21 cellular contexts compared by ENCODE assay signal in genomic region chr11:102489469-102490145, GRCh38.
DNase-seq lines count a peak whose midpoint lies in the region; ATAC-seq and FAIRE-seq lines count a peak whose summit lies in the region.
"Had no signal": no experiment of that assay in that cellular context is flagged by ENCODE, and none has a peak within 500 bp of the region (broad histone marks: within the 10 kb centered on the region; RNA-seq: fewer than 3 reads in every experiment).

No MANE protein-coding gene starts in this region.

- peaks cover 31% of the 10 kb centered on the region for H3K4me1 Mint-ChIP-seq in activated naive CD4-positive, alpha-beta T cell treated with anti-CD3 and anti-CD28 coated beads, Interleukin-2, amount 50 U/mL, for 24 hours
- H3K4me1 Mint-ChIP-seq in activated naive CD8-positive, alpha-beta T cell treated with anti-CD3 and anti-CD28 coated beads, Interleukin-2, amount 50 U/mL, for 24 hours, result peaks cover 50% of the 10 kb centered on the region
- H3K4me1 Mint-ChIP-seq in stimulated activated naive CD8-positive, alpha-beta T cell treated with anti-CD3 and anti-CD28 coated beads, Interleukin-15, amount 100 ng/mL, for 72 hours, result peaks cover 65% of the 10 kb centered on the region

- no peak overlapping the region for H3K4me3 Mint-ChIP-seq in activated naive CD4-positive, alpha-beta T cell treated with anti-CD3 and anti-CD28 coated beads, Interleukin-2, amount 50 U/mL, for 24 hours
- peak overlapping the region; percentile 18 for H3K4me3 Mint-ChIP-seq in activated naive CD8-positive, alpha-beta T cell treated with anti-CD3 and anti-CD28 coated beads, Interleukin-2, amount 50 U/mL, for 24 hours
- peak overlapping the region; percentile 27 to 76 for H3K4me3 Mint-ChIP-seq in stimulated activated naive CD8-positive, alpha-beta T cell treated with anti-CD3 and anti-CD28 coated beads, Interleukin-15, amount 100 ng/mL, for 72 hours
- H3K4me3 Mint-ChIP-seq: GM23338 had no signal

- no peaks in the 10 kb centered on the region for H3K36me3 Mint-ChIP-seq in activated naive CD4-positive, alpha-beta T cell treated with anti-CD3 and anti-CD28 coated beads, Interleukin-2, amount 50 U/mL, for 24 hours
- H3K36me3 Mint-ChIP-seq in activated naive CD8-positive, alpha-beta T cell treated with anti-CD3 and anti-CD28 coated beads, Interleukin-2, amount 50 U/mL, for 24 hours (ENCODE audit: low read depth), result no peaks in the 10 kb centered on the region

- H3K27ac Mint-ChIP-seq in activated naive CD4-positive, alpha-beta T cell treated with anti-CD3 and anti-CD28 coated beads, Interleukin-2, amount 50 U/mL, for 24 hours, result peak overlapping the region; percentile 3
- peak overlapping the region; percentile 33 for H3K27ac Mint-ChIP-seq in activated naive CD8-positive, alpha-beta T cell treated with anti-CD3 and anti-CD28 coated beads, Interleukin-2, amount 50 U/mL, for 24 hours
- peak overlapping the region in 1 of 2 donors; percentile 89 for H3K27ac Mint-ChIP-seq in stimulated activated naive CD8-positive, alpha-beta T cell treated with anti-CD3 and anti-CD28 coated beads, Interleukin-15, amount 100 ng/mL, for 72 hours
- H3K27ac Mint-ChIP-seq: GM23338 had no signal

- FAIRE-seq in GM18507 (lab: Jason Lieb, UNC), result peak; percentile 5
- FAIRE-seq: D721Med had no signal

- ATAC-seq in activated naive CD8-positive, alpha-beta T cell treated with anti-CD3 and anti-CD28 coated beads, Interleukin-2, amount 50 U/mL, for 24 hours, result peak; percentile 78
- ATAC-seq in stimulated activated naive CD8-positive, alpha-beta T cell treated with anti-CD3 and anti-CD28 coated beads, Interleukin-15, amount 100 ng/mL, for 72 hours, result peak; percentile 58
- no peak for ATAC-seq in GM18520 (IDR thresholded peaks at IDR 0.05; ENCODE audit: unreplicated experiment)
- ATAC-seq in HG02870 (IDR thresholded peaks at IDR 0.05; ENCODE audit: unreplicated experiment), result no peak
- ATAC-seq: GM23338, Panc1 had no signal

- no peak for DNase-seq in activated naive CD4-positive, alpha-beta T cell treated with anti-CD3 and anti-CD28 coated beads, Interleukin-2, amount 50 U/mL, for 16 hours
- no peak for DNase-seq in GM18507 (ENCODE audit: extremely low spot score, insufficient read length, low read depth)
- DNase-seq in activated naive CD8-positive, alpha-beta T cell treated with anti-CD3 and anti-CD28 coated beads, Interleukin-2, amount 50 U/mL, for 24 hours, result no peak
- no peak for DNase-seq in stimulated activated naive CD8-positive, alpha-beta T cell treated with anti-CD3 and anti-CD28 coated beads, Interleukin-15, amount 100 ng/mL, for 72 hours
- DNase-seq: BE2C; DMS53; EL; GF-D8; KG1; NCI-H1092 treated with DMSO at 0.1 percent for 48 hours; NCI-H146; NCI-H2029; NCI-H2227 treated with DMSO at 0.1 percent for 48 hours; NCI-H510A; NK-92 treated with Interleukin-12 subunit alpha and Interleukin-12 subunit beta, amount 100 ng/mL, for 24 hours had no signal

- no peaks in the 10 kb centered on the region for H3K27me3 Mint-ChIP-seq in activated naive CD4-positive, alpha-beta T cell treated with anti-CD3 and anti-CD28 coated beads, Interleukin-2, amount 50 U/mL, for 24 hours
- H3K27me3 Mint-ChIP-seq in activated naive CD8-positive, alpha-beta T cell treated with anti-CD3 and anti-CD28 coated beads, Interleukin-2, amount 50 U/mL, for 24 hours, result no peaks in the 10 kb centered on the region
- H3K27me3 Mint-ChIP-seq in stimulated activated naive CD8-positive, alpha-beta T cell treated with anti-CD3 and anti-CD28 coated beads, Interleukin-15, amount 100 ng/mL, for 72 hours, result no peaks in the 10 kb centered on the region

- no peaks in the 10 kb centered on the region for H3K9me3 Mint-ChIP-seq in activated naive CD4-positive, alpha-beta T cell treated with anti-CD3 and anti-CD28 coated beads, Interleukin-2, amount 50 U/mL, for 24 hours
- H3K9me3 Mint-ChIP-seq in activated naive CD8-positive, alpha-beta T cell treated with anti-CD3 and anti-CD28 coated beads, Interleukin-2, amount 50 U/mL, for 24 hours, result no peaks in the 10 kb centered on the region
- H3K9me3 Mint-ChIP-seq in stimulated activated naive CD8-positive, alpha-beta T cell treated with anti-CD3 and anti-CD28 coated beads, Interleukin-15, amount 100 ng/mL, for 72 hours, result no peaks in the 10 kb centered on the region
- H3K9me3 Mint-ChIP-seq: GM23338 had no signal

Comparison
In these comparisons a context has a peak if more than half of its experiments do, and no peak if none do; other contexts are left out.
1. ATAC-seq: peak in activated naive CD8-positive, alpha-beta T cell treated with anti-CD3 and anti-CD28 coated beads, Interleukin-2, amount 50 U/mL, for 24 hours (single experiment) and stimulated activated naive CD8-positive, alpha-beta T cell treated with anti-CD3 and anti-CD28 coated beads, Interleukin-15, amount 100 ng/mL, for 72 hours (single experiment); none in GM18520 (single experiment) and HG02870 (single experiment).